20 cellular contexts compared by ENCODE assay signal in the genomic region with DNA sequence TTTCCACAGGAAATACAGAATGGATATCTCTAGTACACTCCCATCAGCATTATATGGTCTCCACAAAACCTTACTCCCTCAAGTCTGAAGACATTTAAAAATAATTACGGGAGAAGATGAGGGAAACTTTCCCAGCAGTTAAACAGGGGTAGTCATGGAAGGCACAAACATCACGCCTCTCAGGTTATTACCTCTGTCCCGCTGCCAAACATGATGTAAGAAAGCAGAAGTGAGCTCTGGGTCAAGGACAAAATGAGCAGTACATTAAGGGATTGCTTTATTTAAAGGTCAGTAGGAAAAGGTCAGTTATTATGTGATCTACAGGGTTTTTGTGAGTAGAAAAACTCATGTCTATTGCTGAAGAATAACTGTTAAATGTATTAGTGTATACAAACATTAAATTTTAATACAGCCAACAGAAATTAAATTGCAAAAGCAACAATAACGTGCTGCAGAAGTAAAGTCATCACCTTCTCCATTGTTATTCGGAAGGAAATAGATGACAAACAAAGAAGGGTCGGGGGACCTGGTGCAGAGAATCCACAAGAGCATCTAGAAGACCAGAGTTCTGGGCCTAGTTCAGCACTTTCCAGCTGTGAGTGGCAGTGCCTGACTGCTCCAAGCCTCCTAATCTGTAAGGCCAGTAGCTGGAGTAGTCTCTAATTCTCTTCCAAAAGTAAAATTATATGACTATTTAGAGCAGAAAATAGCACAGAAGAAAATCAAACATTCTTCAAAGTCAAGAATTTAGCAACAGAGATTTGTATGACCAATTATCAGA.
DNase-seq lines count a peak whose midpoint lies in the region; ATAC-seq, FAIRE-seq and TF ChIP-seq lines count a peak whose summit lies in the region.
"Had no signal": no experiment of that assay in that cellular context is flagged by ENCODE, and none has a peak within 500 bp of the region (broad histone marks: within the 10 kb centered on the region; RNA-seq: fewer than 3 reads in every experiment).

No MANE protein-coding gene starts in this region.

- H3K9me3 ChIP-seq in endothelial cell of umbilical vein (replicated peaks; ENCODE audit: control insufficient read depth, insufficient read depth, low read length): no peaks in the 10 kb centered on the region

- FAIRE-seq in endothelial cell of umbilical vein (lab: Jason Lieb, UNC): no peak
- FAIRE-seq: endometrium had no signal

- H3K9ac ChIP-seq in endothelial cell of umbilical vein (replicated peaks; ENCODE audit: extremely low read depth, insufficient read depth, low read length): no peak overlapping the region
- H3K9ac ChIP-seq: GM23248 had no signal

- no peaks in the 10 kb centered on the region for H3K27me3 Mint-ChIP-seq in nephron (ENCODE audit: low read depth)

- H3K79me2 ChIP-seq in endothelial cell of umbilical vein (ENCODE audit: control insufficient read depth, insufficient read depth, low read length): no peaks in the 10 kb centered on the region

- no peak overlapping the region for H3K4me3 Mint-ChIP-seq in nephron
- no peak overlapping the region for H3K4me3 Mint-ChIP-seq in stimulated activated effector memory CD8-positive, alpha-beta T cell treated with anti-CD3 and anti-CD28 coated beads, Interleukin-12 subunit alpha, Interleukin-12 subunit beta, amount 100 ng/mL, for 72 hours
- H3K4me3 Mint-ChIP-seq: nephron progenitor cell had no signal

- BruUV-seq in endothelial cell of umbilical vein (replicated peaks; lab: Mats Ljungman, UMichigan): no TSS peak

- H3K36me3 ChIP-seq in endothelial cell of umbilical vein (ENCODE audit: control insufficient read depth in 2 of 2, extremely low read depth in 1 of 2, insufficient read depth in 2 of 2, low read length in 2 of 2): no peaks in the 10 kb centered on the region

- dilution Hi-C loops in endothelial cell of umbilical vein (cut with MboI; ENCODE audit: extremely low pct_ligation_motif_present, low sequenced_read_pairs): no loop called here

- H3K27me3 ChIP-seq in endothelial cell of umbilical vein (ENCODE audit: control insufficient read depth in 2 of 2, insufficient read depth in 2 of 2, low read length in 2 of 2): no peaks in the 10 kb centered on the region

- no peak overlapping the region for H3K27ac ChIP-seq in endothelial cell of umbilical vein (ENCODE audit: insufficient read depth, low read depth, low read length)
- H3K27ac ChIP-seq: GM23248 had no signal

- DNase-seq in Right ventricle myocardium superior (no peak), cardiac septum (ENCODE audit: low spot score) (no peak), endothelial cell of umbilical vein (ENCODE audit: low read depth, low spot score) (peak; percentile 68), iPS-NIHi11 (ENCODE audit: low spot score) (no peak), amniotic stem cell (lab: John Stamatoyannopoulos, UW) (no peak), GM13977 (ENCODE audit: low spot score) (no peak)
- DNase-seq in stimulated activated effector memory CD8-positive, alpha-beta T cell treated with anti-CD3 and anti-CD28 coated beads, Interleukin-12 subunit alpha, Interleukin-12 subunit beta, amount 100 ng/mL, for 72 hours (ENCODE audit: low spot score in 2 of 2): no peak
- DNase-seq: activated CD4-positive, alpha-beta T cell treated with anti-CD3 and anti-CD28 coated beads, Interleukin-2, amount 50 U/mL, for 48 hours; activated gamma-delta T cell; GF-D8; GM23248; islet precursor cell; KG1; NCI-H1694; NCI-H526 treated with DMSO at 0.1 percent for 48 hours; nephron progenitor cell; T1000 had no signal

- H2AFZ ChIP-seq in endothelial cell of umbilical vein (ENCODE audit: low read depth, low read length): no peak overlapping the region
- H2AFZ ChIP-seq: GM23248 had no signal

- no peak overlapping the region for H3K4me3 ChIP-seq in endothelial cell of umbilical vein (replicated peaks in 1 of 3; ENCODE audit: insufficient read depth in 1 of 3, low read depth in 1 of 3, low read length in 3 of 3)
- H3K4me3 ChIP-seq: GM23248, skin epidermis had no signal

- no peaks in the 10 kb centered on the region for H3K36me3 Mint-ChIP-seq in nephron (ENCODE audit: low read depth)
- no peaks in the 10 kb centered on the region for H3K36me3 Mint-ChIP-seq in stimulated activated effector memory CD8-positive, alpha-beta T cell treated with anti-CD3 and anti-CD28 coated beads, Interleukin-12 subunit alpha, Interleukin-12 subunit beta, amount 100 ng/mL, for 72 hours

- H3K27ac Mint-ChIP-seq in nephron: peak overlapping the region in 2 of 3 experiments; percentile 41 to 50
- no peak overlapping the region for H3K27ac Mint-ChIP-seq in stimulated activated effector memory CD8-positive, alpha-beta T cell treated with anti-CD3 and anti-CD28 coated beads, Interleukin-12 subunit alpha, Interleukin-12 subunit beta, amount 100 ng/mL, for 72 hours
- H3K27ac Mint-ChIP-seq: nephron progenitor cell had no signal

- H3K4me1 Mint-ChIP-seq in nephron: peaks cover 15% of the 10 kb centered on the region
- H3K4me1 Mint-ChIP-seq in stimulated activated effector memory CD8-positive, alpha-beta T cell treated with anti-CD3 and anti-CD28 coated beads, Interleukin-12 subunit alpha, Interleukin-12 subunit beta, amount 100 ng/mL, for 72 hours: peaks cover 43% of the 10 kb centered on the region
- H3K4me1 Mint-ChIP-seq: nephron progenitor cell had no signal

- peaks cover 23% of the 10 kb centered on the region for H3K4me1 ChIP-seq in endothelial cell of umbilical vein (ENCODE audit: control insufficient read depth, extremely low read depth, insufficient read depth, low read length)

- POLR2A ChIA-PET in endothelial cell of umbilical vein (lab: Charles Lee): no interaction called here

- ATAC-seq in Right ventricle myocardium superior (ENCODE audit: poor library complexity): peak; percentile 96
- ATAC-seq in stimulated activated effector memory CD8-positive, alpha-beta T cell treated with anti-CD3 and anti-CD28 coated beads, Interleukin-12 subunit alpha, Interleukin-12 subunit beta, amount 100 ng/mL, for 72 hours: no peak

- CTCF ChIA-PET in endothelial cell of umbilical vein (lab: Charles Lee): interaction anchor here (1.0 to 1.4 kb wide), 2 partner anchors 11 to 16 kb away, joined by 3 to 4 read pairs; no protein-coding TSS in a partner anchor

- intact Hi-C loops in Right ventricle myocardium superior (cut with DNase I) (loop anchor here (10.0 kb wide), 1 partner anchor 469 kb away; no protein-coding TSS in a partner anchor), cardiac septum (cut with DNase I) (no loop called here), endothelial cell of umbilical vein (cut with micrococcal nuclease) (loop anchor here (2.0 to 10.0 kb wide), 2 partner anchors 171 to 1259 kb away; a partner anchor contains a TSS)

- H3K4me2 ChIP-seq in endothelial cell of umbilical vein (ENCODE audit: insufficient read depth, low read length): no peak overlapping the region

- in situ Hi-C loops in GM13977 (cut with MboI; ENCODE audit: low pct_unique_long_range_greater_than_20kb, low sequenced_read_pairs, unreplicated experiment): no loop called here

- no peaks in the 10 kb centered on the region for H4K20me1 ChIP-seq in endothelial cell of umbilical vein (replicated peaks; ENCODE audit: control insufficient read depth, extremely low read depth, insufficient read depth, low read length)

- H3K9me3 Mint-ChIP-seq in nephron: no peaks in the 10 kb centered on the region
- no peaks in the 10 kb centered on the region for H3K9me3 Mint-ChIP-seq in stimulated activated effector memory CD8-positive, alpha-beta T cell treated with anti-CD3 and anti-CD28 coated beads, Interleukin-12 subunit alpha, Interleukin-12 subunit beta, amount 100 ng/mL, for 72 hours
- H3K9me3 Mint-ChIP-seq: nephron progenitor cell had no signal

- no peaks in the 10 kb centered on the region for H3K9me1 ChIP-seq in endothelial cell of umbilical vein (replicated peaks; ENCODE audit: control insufficient read depth, extremely low read depth, insufficient read depth, low read length)

- no peak for TF ChIP-seq CTCF in endothelial cell of umbilical vein (IDR thresholded peaks at IDR 0.05; ENCODE audit: extremely low read depth in 1 of 2, insufficient read depth in 1 of 2, low read depth in 1 of 2, low read length in 2 of 2)
- no peak for TF ChIP-seq CTCF in nephron (IDR thresholded peaks at IDR 0.05; ENCODE audit: unreplicated experiment in 3 of 3)
- TF ChIP-seq CTCF in GM13977 (IDR thresholded peaks at IDR 0.05; ENCODE audit: extremely low read depth, insufficient read depth, missing control alignments): no peak

- TF ChIP-seq POLR2A in endothelial cell of umbilical vein (IDR thresholded peaks at IDR 0.05; ENCODE audit: low read depth, low read length): no peak

TF ChIP-seq in endothelial cell of umbilical vein, 7 proteins besides CTCF, POLR2A, EP300 and RAD21:
- TF ChIP-seq JUN (IDR thresholded peaks at IDR 0.05; ENCODE audit: borderline replicate concordance, insufficient read depth, insufficient read length, low read depth) (no peak), POLR2AphosphoS5 (IDR thresholded peaks at IDR 0.05; ENCODE audit: insufficient read depth, low read depth, low read length) (no peak)
